29 cellular contexts compared by ENCODE assay signal in the genomic region with DNA sequence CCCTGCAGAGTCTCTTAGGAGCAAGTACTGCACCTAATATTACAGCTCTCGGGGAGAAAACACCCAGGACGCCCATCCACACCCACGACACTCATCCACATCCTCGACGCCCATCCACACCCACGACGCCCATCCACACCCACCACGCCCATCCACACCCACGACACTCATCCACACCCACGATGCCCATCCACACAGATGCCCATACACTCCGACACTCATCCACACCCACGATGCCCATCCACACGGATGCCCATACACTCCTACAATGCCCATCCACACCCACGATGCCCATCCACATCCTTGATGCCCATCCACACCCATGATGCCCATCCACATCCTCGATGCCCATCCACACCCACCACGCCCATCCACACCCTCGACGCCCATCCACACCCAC.
"Had no signal": no experiment of that assay in that cellular context is flagged by ENCODE, and none has a peak within 500 bp of the region (broad histone marks: within the 10 kb centered on the region; RNA-seq: fewer than 3 reads in every experiment).

No MANE protein-coding gene starts in this region.

- DNase-seq: activated B cell treated with CpG ODN at 0.5 μM for 24 hours; activated CD4-positive, alpha-beta T cell treated with anti-CD3 and anti-CD28 coated beads, Interleukin-2, amount 50 U/mL, for 4 hours; activated gamma-delta T cell; activated T-cell treated with anti-CD3 and anti-CD28 coated beads for 4 hours; activated T-cell treated with anti-CD3 and anti-CD28 coated beads, Interleukin-2, amount 50 U/mL, for 72 hours; anterior cingulate cortex; body of pancreas; cerebellar nuclear complex; colonic mucosa; effector CD8-positive, alpha-beta T cell; gastrocnemius medialis; islet precursor cell; left cardiac atrium; left ventricle myocardium superior; mammary epithelial cell; naive B cell; nephron progenitor cell; ovary; retina; stimulated activated CD4-positive, alpha-beta T cell treated with anti-CD3 and anti-CD28 coated beads, Interleukin-2, amount 100 ng/mL, for 48 hours; stimulated activated naive CD8-positive, alpha-beta T cell treated with anti-CD3 and anti-CD28 coated beads, Interleukin-15, Interleukin-2, amounts not matched to agents 100 U/mL and 50 U/mL, for 24 hours; T-helper 1 cell had no signal

- H3K27me3 Mint-ChIP-seq: activated B cell treated with CpG ODN at 0.5 μM for 24 hours, naive B cell had no signal

- H3K36me3 ChIP-seq: colonic mucosa, gastrocnemius medialis, ovary, prostate gland, thoracic aorta had no signal

- H3K27ac ChIP-seq: body of pancreas, colonic mucosa, gastrocnemius medialis, hepatocyte, ovary, prostate gland, thoracic aorta had no signal

- H3K36me3 Mint-ChIP-seq: type B pancreatic cell had no signal

- H3K9me3 Mint-ChIP-seq: type B pancreatic cell had no signal

- H3K27me3 ChIP-seq: body of pancreas, colonic mucosa, gastrocnemius medialis, hepatocyte, ovary had no signal

- H3K4me1 ChIP-seq: body of pancreas, colonic mucosa, gastrocnemius medialis, prostate gland had no signal

- H3K9me3 ChIP-seq: body of pancreas, colonic mucosa, gastrocnemius medialis, ovary, prostate gland, thoracic aorta had no signal

- ATAC-seq: activated naive CD4-positive, alpha-beta T cell treated with anti-CD3 and anti-CD28 coated beads, Interleukin-2, amount 50 U/mL, for 72 hours; activated T-cell treated with anti-CD3 and anti-CD28 coated beads, Interleukin-2, amount 50 U/mL, for 72 hours; body of pancreas; gastrocnemius medialis; left cardiac atrium; left ventricle myocardium superior; stimulated activated naive CD8-positive, alpha-beta T cell treated with anti-CD3 and anti-CD28 coated beads, Interleukin-15, Interleukin-2, amounts not matched to agents 100 U/mL and 50 U/mL, for 24 hours had no signal

- H3K4me3 Mint-ChIP-seq: activated B cell treated with CpG ODN at 0.5 μM for 24 hours; activated T-cell treated with anti-CD3 and anti-CD28 coated beads, Interleukin-2, amount 50 U/mL, for 72 hours; mesothelial cell of epicardium; naive B cell; nephron progenitor cell; T-helper 2 cell treated with Interferon-gamma antibody and Interleukin-4, amounts not matched to agents 5 μg/mL and 100 μg/mL, for 36 hours; type B pancreatic cell had no signal

- H3K4me3 ChIP-seq: body of pancreas, colonic mucosa, gastrocnemius medialis, hepatocyte, ovary, prostate gland, thoracic aorta had no signal

- H3K4me1 Mint-ChIP-seq: activated B cell treated with CpG ODN at 0.5 μM for 24 hours, mesothelial cell of epicardium, nephron progenitor cell had no signal

- H3K27ac Mint-ChIP-seq: activated B cell treated with CpG ODN at 0.5 μM for 24 hours; activated naive CD4-positive, alpha-beta T cell treated with anti-CD3 and anti-CD28 coated beads, Interleukin-2, amount 50 U/mL, for 72 hours; activated T-cell treated with anti-CD3 and anti-CD28 coated beads, Interleukin-2, amount 50 U/mL, for 72 hours; mesothelial cell of epicardium; naive B cell; nephron progenitor cell; T-helper 2 cell treated with Interferon-gamma antibody and Interleukin-4, amounts not matched to agents 5 μg/mL and 100 μg/mL, for 36 hours; type B pancreatic cell had no signal
